Comparison of ENCODE assay signal across 13 cellular contexts in genomic region chr1:10897981-10898728, GRCh38.
DNase-seq lines count a peak whose midpoint lies in the region; ATAC-seq and TF ChIP-seq lines count a peak whose summit lies in the region.
"Had no signal": no experiment of that assay in that cellular context is flagged by ENCODE, and none has a peak within 500 bp of the region (broad histone marks: within the 10 kb centered on the region; RNA-seq: fewer than 3 reads in every experiment).

No MANE protein-coding gene starts in this region.

- no peak overlapping the region for H3K4me3 Mint-ChIP-seq in stimulated activated naive CD8-positive, alpha-beta T cell treated with anti-CD3 and anti-CD28 coated beads, Interleukin-15, amount 100 ng/mL, for 72 hours
- H3K4me3 Mint-ChIP-seq in WTC11, result no peak overlapping the region

- peaks cover 21% of the 10 kb centered on the region for H3K4me1 ChIP-seq in foreskin keratinocyte
- H3K4me1 ChIP-seq: uterus had no signal

- POLR2A ChIA-PET in WTC11 (lab: Charles Lee), result interaction anchor here (0.7 kb wide), 1 partner anchor 889 kb away, joined by 3 read pairs; no protein-coding TSS in a partner anchor

- DNase-seq in stimulated activated naive CD8-positive, alpha-beta T cell treated with anti-CD3 and anti-CD28 coated beads, Interleukin-15, Interleukin-2, amounts not matched to agents 100 U/mL and 50 U/mL, for 24 hours, result no peak
- no peak for DNase-seq in stimulated activated naive CD8-positive, alpha-beta T cell treated with anti-CD3 and anti-CD28 coated beads, Interleukin-15, amount 100 ng/mL, for 72 hours
- DNase-seq in SK-N-DZ (ENCODE audit: low spot score) (peak; percentile 32), foreskin keratinocyte (peak in 1 of 2 donors; percentile 55), WTC11 (ENCODE audit: low spot score) (no peak)
- no peak for DNase-seq in stimulated activated CD4-positive, alpha-beta T cell treated with anti-CD3 and anti-CD28 coated beads, Interleukin-4, amount 100 ng/mL, for 1 hour
- DNase-seq: dorsolateral prefrontal cortex, head of caudate nucleus, NCI-H446, occipital lobe, uterus had no signal

- H3K9me3 Mint-ChIP-seq in stimulated activated naive CD8-positive, alpha-beta T cell treated with anti-CD3 and anti-CD28 coated beads, Interleukin-15, amount 100 ng/mL, for 72 hours, result no peaks in the 10 kb centered on the region
- H3K9me3 Mint-ChIP-seq in WTC11, result no peaks in the 10 kb centered on the region

- peaks cover 6% of the 10 kb centered on the region for H3K4me1 Mint-ChIP-seq in stimulated activated naive CD8-positive, alpha-beta T cell treated with anti-CD3 and anti-CD28 coated beads, Interleukin-15, amount 100 ng/mL, for 72 hours
- H3K4me1 Mint-ChIP-seq in WTC11, result peaks cover 34% of the 10 kb centered on the region

- H3K27ac Mint-ChIP-seq in stimulated activated naive CD8-positive, alpha-beta T cell treated with anti-CD3 and anti-CD28 coated beads, Interleukin-15, amount 100 ng/mL, for 72 hours, result peak overlapping the region in 1 of 2 donors; percentile 71
- H3K27ac Mint-ChIP-seq in WTC11, result no peak overlapping the region; the same call in 1 of the 2 replicates

- H3K27me3 ChIP-seq in foreskin keratinocyte, result no peaks in the 10 kb centered on the region

- no peaks in the 10 kb centered on the region for H3K36me3 Mint-ChIP-seq in WTC11

- H3K27ac ChIP-seq in foreskin keratinocyte, result peak overlapping the region; percentile 86
- H3K27ac ChIP-seq: dorsolateral prefrontal cortex, uterus had no signal

- no peak for TF ChIP-seq CTCF in foreskin keratinocyte (conservative IDR thresholded peaks at IDR 0.05)
- TF ChIP-seq CTCF in WTC11 (IDR thresholded peaks at IDR 0.05), result no peak

- ATAC-seq in stimulated activated naive CD8-positive, alpha-beta T cell treated with anti-CD3 and anti-CD28 coated beads, Interleukin-15, Interleukin-2, amounts not matched to agents 100 U/mL and 50 U/mL, for 24 hours, result peak; percentile 21
- ATAC-seq in stimulated activated naive CD8-positive, alpha-beta T cell treated with anti-CD3 and anti-CD28 coated beads, Interleukin-15, amount 100 ng/mL, for 72 hours, result no peak
- ATAC-seq in foreskin keratinocyte, result peak; percentile 21
- ATAC-seq in GM18861 (IDR thresholded peaks at IDR 0.05; ENCODE audit: unreplicated experiment), result no peak
- ATAC-seq in WTC11, result no peak
- no peak for ATAC-seq in GM18870 (IDR thresholded peaks at IDR 0.05; ENCODE audit: unreplicated experiment)

- peaks cover 1% of the 10 kb centered on the region for H3K27me3 Mint-ChIP-seq in stimulated activated naive CD8-positive, alpha-beta T cell treated with anti-CD3 and anti-CD28 coated beads, Interleukin-15, amount 100 ng/mL, for 72 hours
- H3K27me3 Mint-ChIP-seq in WTC11 (ENCODE audit: low read depth), result no peaks in the 10 kb centered on the region; the same call in 1 of the 2 replicates

- CTCF ChIA-PET in WTC11 (lab: Charles Lee), result interaction anchor here (0.6 to 4.1 kb wide), 6 partner anchors 9 to 1788 kb away, joined by 3 to 33 read pairs (median 4); no protein-coding TSS in a partner anchor

TF ChIP-seq in WTC11, 78 proteins besides CTCF, POLR2A, EP300 and RAD21 (continues in another document):
- TF ChIP-seq USF2 (CRISPR knock-in tag; IDR thresholded peaks at IDR 0.05) (no peak), STAT6 (CRISPR knock-in tag; conservative IDR thresholded peaks at IDR 0.05; ENCODE audit: low read depth) (no peak), E2F1 (CRISPR knock-in tag; IDR thresholded peaks at IDR 0.05) (no peak), SMAD3 (CRISPR knock-in tag; IDR thresholded peaks at IDR 0.05; ENCODE audit: borderline replicate concordance) (no peak), AR (CRISPR knock-in tag; IDR thresholded peaks at IDR 0.05) (no peak), CBFB (CRISPR knock-in tag; IDR thresholded peaks at IDR 0.05; ENCODE audit: low read depth) (no peak), SP1 (CRISPR knock-in tag; conservative IDR thresholded peaks at IDR 0.05) (no peak), NR2C2 (CRISPR knock-in tag; IDR thresholded peaks at IDR 0.05) (no peak), TCF7 (CRISPR knock-in tag; IDR thresholded peaks at IDR 0.05; ENCODE audit: low read depth) (no peak), NR1H2 (CRISPR knock-in tag; IDR thresholded peaks at IDR 0.05) (no peak), ZNF219 (CRISPR knock-in tag; IDR thresholded peaks at IDR 0.05; ENCODE audit: borderline replicate concordance) (no peak), ETV6 (CRISPR knock-in tag; IDR thresholded peaks at IDR 0.05) (no peak)

Comparison
In these comparisons a context has a peak if more than half of its experiments do, and no peak if none do; other contexts are left out.
1. ATAC-seq: peak in stimulated activated naive CD8-positive, alpha-beta T cell treated with anti-CD3 and anti-CD28 coated beads, Interleukin-15, Interleukin-2, amounts not matched to agents 100 U/mL and 50 U/mL, for 24 hours (single experiment) and foreskin keratinocyte (single experiment); none in stimulated activated naive CD8-positive, alpha-beta T cell treated with anti-CD3 and anti-CD28 coated beads, Interleukin-15, amount 100 ng/mL, for 72 hours (single experiment), GM18861 (single experiment), WTC11 (single experiment) and GM18870 (single experiment).